Comparison of ENCODE assay signal across 31 cellular contexts in the genomic region with DNA sequence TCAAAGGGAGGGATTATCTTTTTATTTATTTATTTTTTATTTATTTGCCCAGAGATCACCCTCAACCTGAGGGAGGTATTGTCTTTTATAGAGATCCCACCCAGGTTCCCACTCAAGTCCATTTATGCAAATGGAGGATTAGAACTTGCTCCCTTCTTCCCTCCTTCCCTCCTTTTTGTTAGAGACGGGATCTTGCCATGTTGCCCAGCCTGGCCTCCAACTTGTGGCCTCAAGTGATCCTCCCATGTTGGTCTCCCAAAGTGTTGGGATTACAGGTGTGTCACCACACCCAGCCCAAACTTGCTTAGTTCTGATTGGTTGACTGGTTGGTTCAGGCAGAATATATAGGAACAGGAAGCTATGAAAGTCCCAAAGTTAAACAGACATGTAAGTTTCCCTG.
"Had no signal": no experiment of that assay in that cellular context is flagged by ENCODE, and none has a peak within 500 bp of the region (broad histone marks: within the 10 kb centered on the region; RNA-seq: fewer than 3 reads in every experiment).

No MANE protein-coding gene starts in this region.

- H3K36me3 Mint-ChIP-seq: activated naive CD4-positive, alpha-beta T cell treated with anti-CD3 and anti-CD28 coated beads, Interleukin-2, amount 50 U/mL, for 72 hours had no signal

- H3K27ac Mint-ChIP-seq: activated CD4-positive, alpha-beta memory T cell treated with anti-CD3 and anti-CD28 coated beads, Interleukin-2, amount 10 ng/mL, durations not matched to agents 7 days and 5 days; activated CD4-positive, alpha-beta T cell treated with anti-CD3 and anti-CD28 coated beads, Interleukin-2, amount 10 ng/mL, durations not matched to agents 7 days and 5 days; activated naive CD4-positive, alpha-beta T cell treated with anti-CD3 and anti-CD28 coated beads, Interleukin-2, amount 10 ng/mL, durations not matched to agents 7 days and 5 days; activated naive CD8-positive, alpha-beta T cell treated with anti-CD3 and anti-CD28 coated beads, Interleukin-2, amount 10 ng/mL, durations not matched to agents 7 days and 5 days; activated T-cell treated with anti-CD3 and anti-CD28 coated beads, Interleukin-2, amount 50 U/mL, for 24 hours; activated T-cell treated with anti-CD3 and anti-CD28 coated beads, Interleukin-2, amount 50 U/mL, for 72 hours had no signal

- DNase-seq: activated CD4-positive, alpha-beta memory T cell treated with anti-CD3 and anti-CD28 coated beads, Interleukin-2, amount 10 ng/mL, durations not matched to agents 7 days and 5 days; activated CD4-positive, alpha-beta T cell treated with anti-CD3 and anti-CD28 coated beads for 1 hour; activated CD4-positive, alpha-beta T cell treated with anti-CD3 and anti-CD28 coated beads for 4 hours; activated CD4-positive, alpha-beta T cell treated with anti-CD3 and anti-CD28 coated beads, Interleukin-2, amount 10 ng/mL, durations not matched to agents 7 days and 5 days; activated CD4-positive, alpha-beta T cell treated with anti-CD3 and anti-CD28 coated beads, Interleukin-2, amount 50 U/mL, for 4 hours; activated CD8-positive, alpha-beta memory T cell treated with anti-CD3 and anti-CD28 coated beads, Interleukin-2, amount 50 U/mL, for 48 hours; activated gamma-delta T cell; activated naive CD4-positive, alpha-beta T cell; activated naive CD4-positive, alpha-beta T cell treated with anti-CD3 and anti-CD28 coated beads, Interleukin-2, amount 10 ng/mL, durations not matched to agents 7 days and 5 days; activated naive CD8-positive, alpha-beta T cell treated with anti-CD3 and anti-CD28 coated beads, Interleukin-2, amount 10 ng/mL, durations not matched to agents 7 days and 5 days; activated T-cell treated with anti-CD3 and anti-CD28 coated beads for 4 hours; activated T-cell treated with anti-CD3 and anti-CD28 coated beads, Interleukin-2, amount 50 U/mL, for 24 hours; activated T-cell treated with anti-CD3 and anti-CD28 coated beads, Interleukin-2, amount 50 U/mL, for 72 hours; cortex of kidney; dermis blood vessel endothelial cell; effector CD4-positive, alpha-beta T cell; effector memory CD8-positive, alpha-beta T cell; erythroblast; foreskin keratinocyte; gastrocnemius medialis; glutamatergic neuron; heart left ventricle; T-helper 1 cell; T-helper 2 cell had no signal

- ATAC-seq: activated naive CD4-positive, alpha-beta T cell treated with anti-CD3 and anti-CD28 coated beads, Interleukin-2, amount 50 U/mL, for 72 hours; activated T-cell treated with anti-CD3 and anti-CD28 coated beads, Interleukin-2, amount 50 U/mL, for 72 hours; effector memory CD8-positive, alpha-beta T cell; foreskin keratinocyte; gastrocnemius medialis; heart left ventricle had no signal

- H3K27ac ChIP-seq: ascending aorta, breast epithelium, esophagus muscularis mucosa, foreskin keratinocyte, heart left ventricle had no signal

- H3K4me3 ChIP-seq: ascending aorta, breast epithelium, esophagus muscularis mucosa, gastrocnemius medialis, heart left ventricle had no signal

- H3K36me3 ChIP-seq: ascending aorta, breast epithelium, gastrocnemius medialis had no signal

- H3K9me3 Mint-ChIP-seq: activated CD4-positive, alpha-beta memory T cell treated with anti-CD3 and anti-CD28 coated beads, Interleukin-2, amount 10 ng/mL, durations not matched to agents 7 days and 5 days; activated naive CD4-positive, alpha-beta T cell treated with anti-CD3 and anti-CD28 coated beads, Interleukin-2, amount 10 ng/mL, durations not matched to agents 7 days and 5 days; activated naive CD4-positive, alpha-beta T cell treated with anti-CD3 and anti-CD28 coated beads, Interleukin-2, amount 50 U/mL, for 72 hours; activated naive CD8-positive, alpha-beta T cell treated with anti-CD3 and anti-CD28 coated beads, Interleukin-2, amount 10 ng/mL, durations not matched to agents 7 days and 5 days; activated T-cell treated with anti-CD3 and anti-CD28 coated beads, Interleukin-2, amount 50 U/mL, for 24 hours; activated T-cell treated with anti-CD3 and anti-CD28 coated beads, Interleukin-2, amount 50 U/mL, for 72 hours; brain; central memory CD8-positive, alpha-beta T cell; effector memory CD8-positive, alpha-beta T cell had no signal

- H3K9me3 ChIP-seq: ascending aorta, breast epithelium, esophagus muscularis mucosa, gastrocnemius medialis, heart left ventricle had no signal

- FAIRE-seq: colon had no signal

- H3K4me3 Mint-ChIP-seq: activated CD4-positive, alpha-beta memory T cell treated with anti-CD3 and anti-CD28 coated beads, Interleukin-2, amount 10 ng/mL, durations not matched to agents 7 days and 5 days; activated CD4-positive, alpha-beta T cell treated with anti-CD3 and anti-CD28 coated beads, Interleukin-2, amount 10 ng/mL, durations not matched to agents 7 days and 5 days; activated naive CD4-positive, alpha-beta T cell treated with anti-CD3 and anti-CD28 coated beads, Interleukin-2, amount 10 ng/mL, durations not matched to agents 7 days and 5 days; activated naive CD8-positive, alpha-beta T cell treated with anti-CD3 and anti-CD28 coated beads, Interleukin-2, amount 10 ng/mL, durations not matched to agents 7 days and 5 days; activated T-cell treated with anti-CD3 and anti-CD28 coated beads, Interleukin-2, amount 50 U/mL, for 24 hours; activated T-cell treated with anti-CD3 and anti-CD28 coated beads, Interleukin-2, amount 50 U/mL, for 72 hours; brain; central memory CD8-positive, alpha-beta T cell; effector memory CD8-positive, alpha-beta T cell had no signal

- H3K4me1 ChIP-seq: breast epithelium, foreskin keratinocyte had no signal

- H3K27me3 Mint-ChIP-seq: activated CD4-positive, alpha-beta memory T cell treated with anti-CD3 and anti-CD28 coated beads, Interleukin-2, amount 10 ng/mL, durations not matched to agents 7 days and 5 days; activated CD4-positive, alpha-beta T cell treated with anti-CD3 and anti-CD28 coated beads, Interleukin-2, amount 10 ng/mL, durations not matched to agents 7 days and 5 days; activated naive CD4-positive, alpha-beta T cell treated with anti-CD3 and anti-CD28 coated beads, Interleukin-2, amount 10 ng/mL, durations not matched to agents 7 days and 5 days; activated naive CD8-positive, alpha-beta T cell treated with anti-CD3 and anti-CD28 coated beads, Interleukin-2, amount 10 ng/mL, durations not matched to agents 7 days and 5 days; activated T-cell treated with anti-CD3 and anti-CD28 coated beads, Interleukin-2, amount 50 U/mL, for 24 hours; brain; central memory CD8-positive, alpha-beta T cell; effector memory CD8-positive, alpha-beta T cell had no signal

- H3K4me1 Mint-ChIP-seq: activated CD4-positive, alpha-beta memory T cell treated with anti-CD3 and anti-CD28 coated beads, Interleukin-2, amount 10 ng/mL, durations not matched to agents 7 days and 5 days had no signal

- H3K27me3 ChIP-seq: ascending aorta, breast epithelium, esophagus muscularis mucosa, foreskin keratinocyte, gastrocnemius medialis, heart left ventricle had no signal
